Comparison of ENCODE assay signal across 8 cellular contexts in genomic region chr1:48202030-48202752, GRCh38. TPM values are rescaled to one million over a fixed set of nuclear protein-coding genes. Genes with fewer than 3 reads are reported as not detected.
A peak's percentile ranks its signal among the peaks of the same experiment; 100 is the strongest.
DNase-seq lines count a peak whose midpoint lies in the region; ATAC-seq and TF ChIP-seq lines count a peak whose summit lies in the region.

No MANE protein-coding gene starts in this region.

- no peak overlapping the region for H4K91ac ChIP-seq in H9 (ENCODE audit: insufficient read length, low read depth, low read length)

- H3K4ac ChIP-seq in H9 (ENCODE audit: low read depth, low read length): no peak overlapping the region

- H3K36me3 Mint-ChIP-seq in Calu3 (ENCODE audit: insufficient read depth, unreplicated experiment): no peaks in the 10 kb centered on the region
- H3K36me3 Mint-ChIP-seq in H9 (ENCODE audit: insufficient read depth in 1 of 3, low read depth in 3 of 3): no peaks in the 10 kb centered on the region
- H3K36me3 Mint-ChIP-seq in activated B cell treated with CpG ODN at 0.5 μM for 24 hours (ENCODE audit: low read depth): no peaks in the 10 kb centered on the region

- H3K4me3 ChIP-seq in choroid plexus epithelial cell (ENCODE audit: low read depth, low read length) (no peak overlapping the region), liver (ENCODE audit: low read depth in 1 of 3, low read length in 3 of 3) (no peak overlapping the region)

- no peaks in the 10 kb centered on the region for H3K36me3 ChIP-seq in liver (ENCODE audit: control insufficient read depth in 4 of 4, insufficient read depth in 3 of 4, low read depth in 1 of 4, low read length in 3 of 4)

- intact Hi-C loops in Calu3 (cut with micrococcal nuclease; ENCODE audit: unreplicated experiment) (loop anchor here (1.0 to 5.0 kb wide), 6 partner anchors 25 to 465 kb away; no protein-coding TSS in a partner anchor), activated B cell treated with CpG ODN at 0.5 μM for 24 hours (cut with micrococcal nuclease) (no loop called here)

- no peak overlapping the region for H3K14ac ChIP-seq in H9 (ENCODE audit: insufficient read depth, low read length)

- no peaks in the 10 kb centered on the region for H3K4me1 Mint-ChIP-seq in Calu3 (ENCODE audit: low read depth, unreplicated experiment)
- peaks cover 0 to 5% of the 10 kb centered on the region in 2 experiments; a peak in 2 of 4 replicates for H3K4me1 Mint-ChIP-seq in H9
- no peaks in the 10 kb centered on the region for H3K4me1 Mint-ChIP-seq in activated B cell treated with CpG ODN at 0.5 μM for 24 hours

- H2AK5ac ChIP-seq in H9 (ENCODE audit: insufficient read length, low read length): no peak overlapping the region

- CTCF ChIA-PET in Calu3 (lab: Charles Lee) (interaction anchor here (1.3 to 1.9 kb wide), 2 partner anchors 92 to 254 kb away, joined by 3 to 17 read pairs; no protein-coding TSS in a partner anchor), activated B cell treated with CpG ODN at 0.5 μM for 24 hours (lab: Charles Lee) (interaction anchor here (0.9 to 1.8 kb wide), 4 partner anchors 14 to 93 kb away, joined by 3 to 6 read pairs (median 3); no protein-coding TSS in a partner anchor)

- H4K5ac ChIP-seq in H9 (ENCODE audit: insufficient read length, low read depth, low read length): no peak overlapping the region

- H3K79me1 ChIP-seq in H9 (ENCODE audit: insufficient read depth, low read depth, low read length, poor library complexity, severe bottlenecking): no peaks in the 10 kb centered on the region

- H3T11ph ChIP-seq in H9 (ENCODE audit: low read length): no peak overlapping the region

- H3K23me2 ChIP-seq in H9 (ENCODE audit: insufficient read length, low read depth, low read length, poor library complexity, severe bottlenecking): no peaks in the 10 kb centered on the region

- no peak overlapping the region for H2BK20ac ChIP-seq in H9 (ENCODE audit: low read depth, low read length, poor library complexity, severe bottlenecking)

- no peak overlapping the region for H2BK5ac ChIP-seq in H9 (ENCODE audit: insufficient read length, low read length)

- H3K9ac ChIP-seq in H9 (ENCODE audit: extremely low read depth, insufficient read length, low read length): no peak overlapping the region
- H3K9ac ChIP-seq in liver (ENCODE audit: low read depth in 1 of 2, low read length in 2 of 2): no peak overlapping the region

- H3K18ac ChIP-seq in H9 (ENCODE audit: insufficient read length, low read depth, low read length): no peak overlapping the region

- ATAC-seq in activated B cell treated with CpG ODN at 0.5 μM for 24 hours (ENCODE audit: low read depth) (no peak), GM19467 (IDR thresholded peaks at IDR 0.05; ENCODE audit: unreplicated experiment) (no peak)

- peak; percentile 73 for TF ChIP-seq CTCF in Calu3 (IDR thresholded peaks at IDR 0.05; ENCODE audit: unreplicated experiment)
- peak; percentile 83 for TF ChIP-seq CTCF in H9 (conservative IDR thresholded peaks at IDR 0.05)
- peak; percentile 44 for TF ChIP-seq CTCF in activated B cell treated with CpG ODN at 0.5 μM for 24 hours (IDR thresholded peaks at IDR 0.05)
- peak; percentile 91 for TF ChIP-seq CTCF in choroid plexus epithelial cell (conservative IDR thresholded peaks at IDR 0.05; ENCODE audit: low read depth, low read length)
- peak; percentile 91 for TF ChIP-seq CTCF in liver (IDR thresholded peaks at IDR 0.05; ENCODE audit: low read depth, low read length, missing input control)

- no peak overlapping the region for H2BK120ac ChIP-seq in H9 (ENCODE audit: low read depth, low read length, poor library complexity, severe bottlenecking)

- H3K4me2 ChIP-seq in H9 (ENCODE audit: insufficient read depth, insufficient read length, low read length): no peak overlapping the region

- no peak overlapping the region for H4K8ac ChIP-seq in H9 (replicated peaks; ENCODE audit: insufficient read length, low read depth, low read length)

- H2AFZ ChIP-seq in H9 (ENCODE audit: low read length): no peak overlapping the region

- H3K4me3 Mint-ChIP-seq in Calu3 (ENCODE audit: low read depth, unreplicated experiment) (no peak overlapping the region), H9 (no peak overlapping the region), activated B cell treated with CpG ODN at 0.5 μM for 24 hours (no peak overlapping the region)

- no peaks in the 10 kb centered on the region for H3K79me2 ChIP-seq in H9 (ENCODE audit: insufficient read depth, low read length)

- no CpG with 5 or more reads among the region's 7 CpGs for WGBS in H9 (ENCODE audit: extremely low coverage, insufficient read length, low lambda C conversion rate)
- 17% methylated on average over 7 of the region's 7 CpGs for WGBS in liver

- DNase-seq in Calu3 (peak; percentile 72), H9 (peak; percentile 69), NCI-H2196 (lab: John Stamatoyannopoulos, UW; ENCODE audit: unreplicated experiment) (peak; percentile 60), activated B cell treated with CpG ODN at 0.5 μM for 24 hours (no peak), choroid plexus epithelial cell (ENCODE audit: low read depth) (peak; percentile 99)
- DNase-seq in stimulated activated CD4-positive, alpha-beta T cell treated with anti-CD3 and anti-CD28 coated beads, Interleukin-4, amount 100 ng/mL, for 48 hours (ENCODE audit: low read depth in 2 of 2): peak; percentile 29 to 60

- H3K9me3 Mint-ChIP-seq in Calu3 (ENCODE audit: low read depth, unreplicated experiment) (no peaks in the 10 kb centered on the region), H9 (no peaks in the 10 kb centered on the region), activated B cell treated with CpG ODN at 0.5 μM for 24 hours (no peaks in the 10 kb centered on the region)

- H3K56ac ChIP-seq in H9 (ENCODE audit: insufficient read length, low read depth, low read length): no peak overlapping the region

- H3K27ac ChIP-seq in H9 (ENCODE audit: insufficient read length, low read depth, low read length): no peak overlapping the region
- H3K27ac ChIP-seq in liver (ENCODE audit: low read depth in 1 of 2, low read length in 2 of 2): no peak overlapping the region

- H3K4me1 ChIP-seq in H9 (ENCODE audit: insufficient read depth, low read length) (no peaks in the 10 kb centered on the region), liver (ENCODE audit: control insufficient read depth in 4 of 4, insufficient read depth in 4 of 4, low read length in 3 of 4) (no peaks in the 10 kb centered on the region)

- H4K20me1 ChIP-seq in H9 (ENCODE audit: control insufficient read depth, insufficient read depth, insufficient read length): no peaks in the 10 kb centered on the region

- H3K9me3 ChIP-seq in H9 (ENCODE audit: control insufficient read depth, low read depth, low read length): no peaks in the 10 kb centered on the region
- H3K9me3 ChIP-seq in liver (ENCODE audit: control insufficient read depth in 4 of 4, low read length in 3 of 4): no peaks in the 10 kb centered on the region

- no peak overlapping the region for H2BK15ac ChIP-seq in H9 (ENCODE audit: low read depth, low read length)

- H2BK12ac ChIP-seq in H9 (ENCODE audit: insufficient read length, low read depth, low read length): no peak overlapping the region

- peak; percentile 88 to 94 for TF ChIP-seq RAD21 in liver (IDR thresholded peaks at IDR 0.05)

- no peaks in the 10 kb centered on the region for H3K27me3 ChIP-seq in H9 (ENCODE audit: insufficient read depth, low read length)
- no peaks in the 10 kb centered on the region for H3K27me3 ChIP-seq in liver (ENCODE audit: control insufficient read depth in 4 of 4, insufficient read depth in 4 of 4, low read length in 3 of 4)

- H3K27me3 Mint-ChIP-seq in Calu3 (ENCODE audit: unreplicated experiment): peaks cover 32% of the 10 kb centered on the region
- H3K27me3 Mint-ChIP-seq in H9 (ENCODE audit: low read depth): no peaks in the 10 kb centered on the region
- H3K27me3 Mint-ChIP-seq in activated B cell treated with CpG ODN at 0.5 μM for 24 hours: peaks cover 15% of the 10 kb centered on the region

- BruUV-seq in Calu3 (replicated peaks; lab: Mats Ljungman, UMichigan): no TSS peak

- no peak overlapping the region for H3K27ac Mint-ChIP-seq in Calu3 (ENCODE audit: unreplicated experiment)
- H3K27ac Mint-ChIP-seq in H9: no peak overlapping the region
- H3K27ac Mint-ChIP-seq in activated B cell treated with CpG ODN at 0.5 μM for 24 hours: no peak overlapping the region

- POLR2A ChIA-PET in activated B cell treated with CpG ODN at 0.5 μM for 24 hours (lab: Charles Lee): no interaction called here

- no peak overlapping the region for H3K23ac ChIP-seq in H9 (ENCODE audit: insufficient read length, low read depth, low read length)

TF ChIP-seq in liver, 16 proteins besides CTCF, POLR2A, EP300 and RAD21 (continues in another document):
- TF ChIP-seq ATF3 (IDR thresholded peaks at IDR 0.05): no peak
- no peak for TF ChIP-seq YY1 (IDR thresholded peaks at IDR 0.05)
- TF ChIP-seq HNF4A (conservative IDR thresholded peaks at IDR 0.05): no peak
- no peak for TF ChIP-seq GABPA (IDR thresholded peaks at IDR 0.05 in 1 of 2, conservative IDR thresholded peaks at IDR 0.05 in 1 of 2)
- TF ChIP-seq NR2F2 (IDR thresholded peaks at IDR 0.05): no peak
- no peak for TF ChIP-seq ZBTB33 (IDR thresholded peaks at IDR 0.05)

RNA-seq across cellular contexts. Expression of gene SLC5A9, which starts 20.3 kb away (rescaled TPM):
- 0.87 and 1.1 TPM in 2 replicates for total RNA-seq in Calu3 (2022)
- 0.22 TPM in 1 of 2 replicates, not detected in the other for total RNA-seq in H9 (2021)
- total RNA-seq in activated B cell treated with CpG ODN at 0.5 μM for 24 hours: not detected in 2 replicates
- total RNA-seq in liver: 1 to 10 TPM; 5.7 to 6.5 TPM
- polyA plus RNA-seq in liver: 1 to 10 TPM in 1 of 2 donors, under 1 TPM in 1; 0.78 to 6.3 TPM
